Comparison of ENCODE assay signal across 8 cellular contexts in genomic region chr19:14113762-14114414, GRCh38. TPM values are rescaled to one million over a fixed set of nuclear protein-coding genes. Genes with fewer than 3 reads are reported as not detected.
DNase-seq lines count a peak whose midpoint lies in the region; ATAC-seq, FAIRE-seq and TF ChIP-seq lines count a peak whose summit lies in the region.

No MANE protein-coding gene starts in this region.

- 0 out of 2 replicates have a peak, but pooled peaks cover 2% of the 10 kb centered on the region for H3F3A ChIP-seq in OCI-LY1 (ENCODE audit: insufficient read depth, low read length)

- H4K20me1 ChIP-seq in DND-41 (ENCODE audit: insufficient read depth, low read length) (peaks cover 32% of the 10 kb centered on the region), OCI-LY1 (ENCODE audit: insufficient read depth, low read length) (no peaks in the 10 kb centered on the region)

- peaks cover 26% of the 10 kb centered on the region for H3K4me1 ChIP-seq in DND-41 (ENCODE audit: insufficient read depth, low read length)
- H3K4me1 ChIP-seq in OCI-LY1 (ENCODE audit: insufficient read depth, low read length, severe bottlenecking) = peaks cover 49% of the 10 kb centered on the region
- peaks cover 68% of the 10 kb centered on the region for H3K4me1 ChIP-seq in adipocyte (ENCODE audit: control insufficient read depth, insufficient read depth, low read length)
- peaks cover 15 to 62% (median 51%) of the 10 kb centered on the region in 4 donors for H3K4me1 ChIP-seq in liver (ENCODE audit: control insufficient read depth in 4 of 4, insufficient read depth in 4 of 4, low read length in 3 of 4)
- peaks cover 28 to 63% (median 45%) of the 10 kb centered on the region in 4 donors for H3K4me1 ChIP-seq in transverse colon

- no peaks in the 10 kb centered on the region for H3K9me2 ChIP-seq in OCI-LY1 (ENCODE audit: low read depth, low read length)

- peaks cover 11% of the 10 kb centered on the region for H3K36me3 ChIP-seq in DND-41 (ENCODE audit: insufficient read depth, low read length)
- no peaks in the 10 kb centered on the region for H3K36me3 ChIP-seq in OCI-LY1 (ENCODE audit: insufficient read depth, low read length)
- H3K36me3 ChIP-seq in adipocyte (ENCODE audit: control insufficient read depth, insufficient read depth, low read length, severe bottlenecking) = peaks cover 3% of the 10 kb centered on the region
- no peaks in the 10 kb centered on the region for H3K36me3 ChIP-seq in liver (ENCODE audit: control insufficient read depth in 4 of 4, insufficient read depth in 3 of 4, low read depth in 1 of 4, low read length in 3 of 4)
- no peaks in the 10 kb centered on the region for H3K36me3 ChIP-seq in transverse colon

- no peaks in the 10 kb centered on the region for H3K9me3 ChIP-seq in DND-41 (ENCODE audit: insufficient read depth, low read length, severe bottlenecking)
- no peaks in the 10 kb centered on the region for H3K9me3 ChIP-seq in OCI-LY1 (ENCODE audit: low read length)
- H3K9me3 ChIP-seq in adipocyte (ENCODE audit: control insufficient read depth, low read length) = no peaks in the 10 kb centered on the region
- no peaks in the 10 kb centered on the region for H3K9me3 ChIP-seq in liver (ENCODE audit: control insufficient read depth in 4 of 4, low read length in 3 of 4)
- H3K9me3 ChIP-seq in transverse colon = no peaks in the 10 kb centered on the region

- peaks cover 53% of the 10 kb centered on the region for H3K79me2 ChIP-seq in DND-41 (ENCODE audit: insufficient read depth, low read length)
- no peaks in the 10 kb centered on the region for H3K79me2 ChIP-seq in OCI-LY1 (ENCODE audit: insufficient read depth, low read length)

- no peaks in the 10 kb centered on the region for H3K27me3 ChIP-seq in DND-41 (ENCODE audit: insufficient read depth, low read length, poor library complexity)
- H3K27me3 ChIP-seq in OCI-LY1 (ENCODE audit: insufficient read depth, low read length) = no peaks in the 10 kb centered on the region
- H3K27me3 ChIP-seq in adipocyte (replicated peaks; ENCODE audit: control insufficient read depth, insufficient read depth, low read length) = no peaks in the 10 kb centered on the region
- no peaks in the 10 kb centered on the region for H3K27me3 ChIP-seq in liver (ENCODE audit: control insufficient read depth in 4 of 4, insufficient read depth in 4 of 4, low read length in 3 of 4)
- no peaks in the 10 kb centered on the region for H3K27me3 ChIP-seq in transverse colon

- ATAC-seq in DND-41 (ENCODE audit: insufficient read depth, low read depth) (no peak), GM21619 (IDR thresholded peaks at IDR 0.05; ENCODE audit: unreplicated experiment) (no peak)

- no peak for TF ChIP-seq EP300 in transverse colon (IDR thresholded peaks at IDR 0.05; ENCODE audit: low read depth)

- intact Hi-C loops in transverse colon (cut with DNase I; ENCODE audit: low total_unique reads) = no loop called here

- FAIRE-seq in frontal cortex (lab: Jason Lieb, UNC) = no peak

- H3K4me3 ChIP-seq in DND-41 (ENCODE audit: low read depth in 1 of 2, low read length in 2 of 2) (no peak overlapping the region), OCI-LY1 (ENCODE audit: low read depth, low read length, poor library complexity, severe bottlenecking) (peak overlapping the region; percentile 67), adipocyte (ENCODE audit: low read length) (peak overlapping the region; percentile 70), liver (ENCODE audit: low read depth in 1 of 3, low read length in 3 of 3) (peak overlapping the region in 1 of 3 donors; percentile 31), transverse colon (no peak overlapping the region)

- H3K27ac ChIP-seq in DND-41 (ENCODE audit: low read length) (no peak overlapping the region), OCI-LY1 (ENCODE audit: low read depth, low read length, poor library complexity, severe bottlenecking) (peak overlapping the region; percentile 4), liver (ENCODE audit: low read depth in 1 of 2, low read length in 2 of 2) (peak overlapping the region; percentile 88 to 97), transverse colon (peak overlapping the region; percentile 73 to 100 (median 80))

- H2AFZ ChIP-seq in DND-41 (ENCODE audit: low read depth, low read length) (no peak overlapping the region), OCI-LY1 (ENCODE audit: low read length) (no peak overlapping the region)

- no peak for TF ChIP-seq POLR2A in transverse colon (IDR thresholded peaks at IDR 0.05)

- in situ Hi-C loops in transverse colon (cut with MboI; ENCODE audit: low pct_ligation_motif_present in 1 of 4, low pct_unique_long_range_greater_than_20kb in 1 of 4, low sequenced_read_pairs in 3 of 4) = no loop called here

- DNase-seq in DND-41 (peak; percentile 60), adipocyte (ENCODE audit: low read depth) (no peak), transverse colon (peak; percentile 61), HuH-7.5 (ENCODE audit: low spot score) (no peak), frontal cortex (ENCODE audit: low spot score in 2 of 2) (no peak)

- no peak overlapping the region for H3K4me2 ChIP-seq in DND-41 (ENCODE audit: insufficient read depth, low read length)
- peak overlapping the region; percentile 74 for H3K4me2 ChIP-seq in OCI-LY1 (ENCODE audit: low read length)

- 83% methylated on average over 18 of the region's 18 CpGs for WGBS in liver
- 84% methylated on average over 18 of the region's 18 CpGs; no CpG with 5 or more reads in 1 of the 2 donors for WGBS in transverse colon (ENCODE audit: low coverage in 1 of 2), 2 donors

- TF ChIP-seq CTCF in DND-41 (IDR thresholded peaks at IDR 0.05; ENCODE audit: borderline replicate concordance, extremely low read depth, low read length, poor library complexity, severe bottlenecking) (peak; percentile 62), OCI-LY1 (IDR thresholded peaks at IDR 0.05; ENCODE audit: low read length) (peak; percentile 93), liver (IDR thresholded peaks at IDR 0.05; ENCODE audit: low read depth, low read length, missing input control) (peak; percentile 47), transverse colon (IDR thresholded peaks at IDR 0.05) (peak in 2 of 5 experiments; percentile 10 to 11)

- peak; percentile 49 to 67 for TF ChIP-seq RAD21 in liver (IDR thresholded peaks at IDR 0.05)

- H3K9ac ChIP-seq in DND-41 (ENCODE audit: low read depth, low read length) (no peak overlapping the region), OCI-LY1 (ENCODE audit: low read length) (peak overlapping the region; percentile 61), adipocyte (ENCODE audit: low read length) (peak overlapping the region; percentile 69), liver (ENCODE audit: low read depth in 1 of 2, low read length in 2 of 2) (peak overlapping the region; percentile 50 to 68)

TF ChIP-seq in liver, 16 proteins besides CTCF, POLR2A, EP300 and RAD21:
- TF ChIP-seq RXRA (IDR thresholded peaks at IDR 0.05) (peak in 1 of 2 donors; percentile 5), YY1 (IDR thresholded peaks at IDR 0.05) (peak; percentile 77), HNF4G (IDR thresholded peaks at IDR 0.05) (no peak)

RNA-seq across cellular contexts. Expression of gene PRKACA, which starts 3.7 kb away (rescaled TPM):
- 10 to 100 TPM; 28.5 to 51.9 TPM for total RNA-seq in liver
- 10 to 100 TPM; 15.5 to 72.4 TPM for polyA plus RNA-seq in liver
- total RNA-seq in transverse colon = 10 to 100 TPM; 16.7 to 74.8 (median 39.5) TPM
- 22.0 TPM for total RNA-seq in frontal cortex

RNA-seq across cellular contexts. Expression of gene ASF1B, which starts 22.5 kb away (rescaled TPM):
- total RNA-seq in liver (10 to 100 TPM in 1 of 2 donors, under 1 TPM in 1; 0.25 to 20.5 TPM), transverse colon (1 to 10 TPM in 3 of 4 donors, not detected in 1; 1.9 to 4.5 (median 4.4) TPM), frontal cortex (1.2 TPM)
- polyA plus RNA-seq in liver = 1 to 10 TPM in 1 of 2 donors, under 1 TPM in 1; 0.63 to 2.6 TPM

RNA-seq across cellular contexts. Expression of gene SAMD1, which starts 23.3 kb away (rescaled TPM):
- total RNA-seq in liver (10 to 100 TPM in 1 of 2 donors, 1 to 10 TPM in 1; 6.4 to 33.0 TPM), transverse colon (10 to 100 TPM in 3 of 4 donors, 1 to 10 TPM in 1; 7.6 to 37.5 (median 36.8) TPM), frontal cortex (43.2 TPM)
- 10 to 100 TPM in 1 of 2 donors, 1 to 10 TPM in 1; 2.1 to 11.7 TPM for polyA plus RNA-seq in liver

RNA-seq across cellular contexts. Expression of gene C19orf67, which starts 28.3 kb away (rescaled TPM):
- total RNA-seq in liver (under 1 TPM in 1 of 2 donors, not detected in 1; 0.25 TPM), transverse colon (1 to 10 TPM in 1 of 4 donors, under 1 TPM in 1, not detected in 2; 0.64 to 1.1 TPM), frontal cortex (not detected)
- not detected for polyA plus RNA-seq in liver

RNA-seq across cellular contexts. Expression of gene MISP3, which starts 41.3 kb away (rescaled TPM):
- total RNA-seq in liver (1 to 10 TPM in 1 of 2 donors, under 1 TPM in 1; 0.28 to 3.8 TPM), transverse colon (100 to 1,000 TPM in 1 of 4 donors, 10 to 100 TPM in 3; 23.8 to 115 (median 35.8) TPM), frontal cortex (0.41 TPM)
- polyA plus RNA-seq in liver = 1 to 10 TPM; 1.8 to 3.9 TPM

Comparison
In these comparisons a context has a peak if more than half of its experiments do, and no peak if none do; other contexts are left out.
1. DNase-seq: peak in DND-41 (single experiment) and transverse colon (single experiment); none in adipocyte (single experiment), HuH-7.5 (single experiment) and frontal cortex (0 of 2).
2. H3K4me3 ChIP-seq: peak in OCI-LY1 (single experiment) and adipocyte (single experiment); none in DND-41 (0 of 2) and transverse colon (0 of 4).